In the genomic region with DNA sequence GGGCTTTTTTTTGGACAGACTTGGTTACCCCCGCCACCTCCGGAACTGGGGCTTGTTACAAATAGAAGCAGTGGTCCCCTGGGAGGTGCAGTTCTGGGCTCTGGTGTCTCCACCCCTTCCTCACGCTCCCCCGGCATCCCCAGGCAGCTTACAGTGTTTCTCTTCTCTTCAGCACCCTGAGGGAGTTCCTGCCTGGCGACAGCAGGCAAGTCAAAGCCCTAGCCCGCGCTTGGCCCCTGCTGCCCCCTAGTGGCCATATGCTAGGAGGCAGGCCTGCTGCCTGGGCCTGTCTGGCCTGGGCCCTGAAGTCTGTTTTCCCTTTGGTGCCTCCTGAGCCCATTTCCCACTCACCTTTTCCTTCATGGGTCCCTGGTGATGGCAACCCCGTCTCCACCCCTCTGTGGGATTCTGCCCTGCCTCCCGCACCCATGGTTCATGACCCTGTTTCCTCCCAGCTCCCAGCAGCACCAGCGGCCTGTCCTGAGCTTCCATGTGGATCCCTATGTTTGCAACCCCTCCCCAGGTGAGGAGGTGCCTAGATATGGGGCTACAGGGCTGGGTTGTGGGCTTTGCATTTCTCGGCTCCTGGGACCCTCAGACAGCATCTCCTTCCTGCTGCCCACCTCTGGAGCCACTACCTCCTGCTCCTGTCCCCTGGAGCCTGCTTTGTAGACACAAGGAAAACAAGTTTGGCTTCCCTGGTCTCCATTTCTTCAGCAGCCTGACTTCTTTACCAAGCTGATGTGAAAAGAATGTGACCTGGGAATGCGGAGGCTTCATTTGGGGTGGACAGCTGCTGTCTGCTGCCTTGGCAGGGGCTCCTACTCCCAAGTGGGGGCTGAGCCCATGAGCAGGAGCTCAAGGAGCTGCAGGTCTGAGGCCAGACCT, we compare ENCODE assay signal across 8 cellular contexts. TPM values are rescaled to one million over a fixed set of nuclear protein-coding genes. Genes with fewer than 3 reads are reported as not detected.
DNase-seq lines count a peak whose midpoint lies in the region; ATAC-seq and TF ChIP-seq lines count a peak whose summit lies in the region.

No MANE protein-coding gene starts in this region.

- H3K9me3 Mint-ChIP-seq in activated CD4-positive, alpha-beta T cell treated with anti-CD3 and anti-CD28 coated beads for 36 hours (ENCODE audit: low read depth): no peaks in the 10 kb centered on the region

- H3K27ac ChIP-seq in BLaER1 treated with 17β-estradiol and CSF1 and Interleukin-3, amounts not matched to agents 10 nM and 100 nM: peak overlapping the region in 10 of 11 experiments; percentile 2 to 88 (median 74); a peak in 17 of 22 replicates
- no peak overlapping the region for H3K27ac ChIP-seq in left lung

- H3K27ac Mint-ChIP-seq in activated CD4-positive, alpha-beta T cell treated with anti-CD3 and anti-CD28 coated beads for 36 hours: no peak overlapping the region

- POLR2A ChIA-PET in activated CD4-positive, alpha-beta T cell treated with anti-CD3 and anti-CD28 coated beads for 36 hours (lab: Charles Lee): interaction anchor here (0.6 to 1.9 kb wide), 5 partner anchors 9 to 80 kb away, joined by 3 to 9 read pairs (median 3); a partner anchor contains a TSS

- peaks cover 0 to 22% (median 0%) of the 10 kb centered on the region in 11 experiments; a peak in 5 of 22 replicates for H3K27me3 ChIP-seq in BLaER1 treated with 17β-estradiol and CSF1 and Interleukin-3, amounts not matched to agents 10 nM and 100 nM
- H3K27me3 ChIP-seq in left lung: peaks cover 13 to 31% of the 10 kb centered on the region in 2 donors

- no peak overlapping the region for H3K4me3 Mint-ChIP-seq in activated CD4-positive, alpha-beta T cell treated with anti-CD3 and anti-CD28 coated beads for 36 hours

- ATAC-seq in HG03442 (IDR thresholded peaks at IDR 0.05; ENCODE audit: unreplicated experiment) (peak; percentile 48), left lung (peak; percentile 91)
- peak; percentile 91 for ATAC-seq in activated CD4-positive, alpha-beta T cell treated with anti-CD3 and anti-CD28 coated beads for 36 hours

- peaks cover 43 to 87% (median 65%) of the 10 kb centered on the region in 10 experiments for H3K4me1 ChIP-seq in BLaER1 treated with 17β-estradiol and CSF1 and Interleukin-3, amounts not matched to agents 10 nM and 100 nM
- H3K4me1 ChIP-seq in left lung: peaks cover 12 to 57% of the 10 kb centered on the region in 2 donors

- H4K20me1 ChIP-seq in BLaER1 treated with 17β-estradiol and CSF1 and Interleukin-3, amounts not matched to agents 10 nM and 100 nM: peaks cover 47 to 93% (median 60%) of the 10 kb centered on the region in 11 experiments; a peak in 21 of 22 replicates

- peaks cover 28% of the 10 kb centered on the region for H3K36me3 Mint-ChIP-seq in activated CD4-positive, alpha-beta T cell treated with anti-CD3 and anti-CD28 coated beads for 36 hours (ENCODE audit: low read depth)

- peaks cover 23% of the 10 kb centered on the region for H3K4me1 Mint-ChIP-seq in activated CD4-positive, alpha-beta T cell treated with anti-CD3 and anti-CD28 coated beads for 36 hours

- CTCF ChIA-PET in activated CD4-positive, alpha-beta T cell treated with anti-CD3 and anti-CD28 coated beads for 36 hours (lab: Charles Lee): interaction anchor here (0.5 to 1.9 kb wide), 21 partner anchors 9 to 555 kb away, joined by 3 to 16 read pairs (median 4); a partner anchor contains a TSS

- peak; percentile 93 for DNase-seq in GM19240 (ENCODE audit: insufficient read length, low spot score)
- peak; percentile 67 to 90 for DNase-seq in NCI-H524 (lab: John Stamatoyannopoulos, UW)
- DNase-seq in activated CD4-positive, alpha-beta T cell treated with anti-CD3 and anti-CD28 coated beads for 36 hours: peak; percentile 96
- DNase-seq in choroid plexus epithelial cell (ENCODE audit: low read depth): peak; percentile 91
- peak; percentile 90 to 98 for DNase-seq in left lung
- peak; percentile 93 for DNase-seq in stimulated activated CD4-positive, alpha-beta T cell treated with anti-CD3 and anti-CD28 coated beads, Interleukin-4, amount 100 ng/mL, for 24 hours

- peak overlapping the region; percentile 17 to 95 (median 81); a peak in 16 of 20 replicates for H3K4me3 ChIP-seq in BLaER1 treated with 17β-estradiol and CSF1 and Interleukin-3, amounts not matched to agents 10 nM and 100 nM
- no peak overlapping the region for H3K4me3 ChIP-seq in choroid plexus epithelial cell (ENCODE audit: low read depth, low read length)
- H3K4me3 ChIP-seq in left lung: no peak overlapping the region

- H3K4me2 ChIP-seq in BLaER1 treated with 17β-estradiol and CSF1 and Interleukin-3, amounts not matched to agents 10 nM and 100 nM: peak overlapping the region; percentile 86 to 100 (median 98)

- peak overlapping the region in 10 of 11 experiments; percentile 4 to 91 (median 83); a peak in 19 of 22 replicates for H3K9ac ChIP-seq in BLaER1 treated with 17β-estradiol and CSF1 and Interleukin-3, amounts not matched to agents 10 nM and 100 nM

- H3K27me3 Mint-ChIP-seq in activated CD4-positive, alpha-beta T cell treated with anti-CD3 and anti-CD28 coated beads for 36 hours: peaks cover 13% of the 10 kb centered on the region

- intact Hi-C loops in activated CD4-positive, alpha-beta T cell treated with anti-CD3 and anti-CD28 coated beads for 36 hours (cut with DNase I, micrococcal nuclease): loop anchor here (1.0 to 5.0 kb wide), 4 partner anchors 57 to 546 kb away; a partner anchor contains a TSS
- intact Hi-C loops in left lung (cut with DNase I): no loop called here

- no peaks in the 10 kb centered on the region for H3K9me3 ChIP-seq in BLaER1 treated with 17β-estradiol and CSF1 and Interleukin-3, amounts not matched to agents 10 nM and 100 nM (replicated peaks in 1 of 11)
- H3K9me3 ChIP-seq in left lung: no peaks in the 10 kb centered on the region

- peaks cover 46 to 51% (median 48%) of the 10 kb centered on the region in 11 experiments for H3K36me3 ChIP-seq in BLaER1 treated with 17β-estradiol and CSF1 and Interleukin-3, amounts not matched to agents 10 nM and 100 nM
- peaks cover 0 to 50% of the 10 kb centered on the region in 2 donors for H3K36me3 ChIP-seq in left lung

- TF ChIP-seq CTCF in choroid plexus epithelial cell (conservative IDR thresholded peaks at IDR 0.05; ENCODE audit: low read depth, low read length) (peak; percentile 97), left lung (IDR thresholded peaks at IDR 0.05) (peak; percentile 96 to 100)

RNA-seq across cellular contexts. Expression of a gene that starts 2.2 kb away (rescaled TPM):
- total RNA-seq in activated CD4-positive, alpha-beta T cell treated with anti-CD3 and anti-CD28 coated beads for 36 hours: under 1 TPM; 0.59 to 0.79 TPM
- 1 to 10 TPM; 6.2 to 7.4 TPM for total RNA-seq in left lung

RNA-seq across cellular contexts. Expression of a gene that starts 9.1 kb away (rescaled TPM):
- total RNA-seq in activated CD4-positive, alpha-beta T cell treated with anti-CD3 and anti-CD28 coated beads for 36 hours: 100 to 1,000 TPM; 221 to 233 TPM
- total RNA-seq in left lung: 100 to 1,000 TPM; 554 to 728 TPM

RNA-seq across cellular contexts. Expression of a gene that starts 57.9 kb away (rescaled TPM):
- 100 to 1,000 TPM in 1 of 2 experiments, 10 to 100 TPM in 1; 92.2 to 108 TPM for total RNA-seq in activated CD4-positive, alpha-beta T cell treated with anti-CD3 and anti-CD28 coated beads for 36 hours
- total RNA-seq in left lung: 100 to 1,000 TPM; 150 to 160 TPM

Comparison
In these comparisons a context has a peak if more than half of its experiments do, and no peak if none do; other contexts are left out.
1. H3K27ac ChIP-seq: peak in BLaER1 treated with 17β-estradiol and CSF1 and Interleukin-3, amounts not matched to agents 10 nM and 100 nM (10 of 11); none in left lung (0 of 2).
2. H3K4me3 ChIP-seq: peak in BLaER1 treated with 17β-estradiol and CSF1 and Interleukin-3, amounts not matched to agents 10 nM and 100 nM (10 of 10); none in choroid plexus epithelial cell (single experiment) and left lung (0 of 2).
3. RNA of a gene that starts 2.2 kb away (total RNA-seq): 6.2 to 7.4 TPM in left lung; 0.59 to 0.79 TPM in activated CD4-positive, alpha-beta T cell treated with anti-CD3 and anti-CD28 coated beads for 36 hours; every median in the first group is over 4 times any median in the second.
4. intact Hi-C loops: an anchor here in activated CD4-positive, alpha-beta T cell treated with anti-CD3 and anti-CD28 coated beads for 36 hours (1.0 to 5.0 kb wide); none called in left lung.
5. Peak in every context shown above with its lines, with median percentiles within 50 percentile points of each other: DNase-seq and ATAC-seq.